ENCODE assay signal across 9 cellular contexts in genomic region chr18:63162271-63163014, GRCh38.
DNase-seq lines count a peak whose midpoint lies in the region; ATAC-seq and TF ChIP-seq lines count a peak whose summit lies in the region.
"Had no signal": no experiment of that assay in that cellular context is flagged by ENCODE, and none has a peak within 500 bp of the region (broad histone marks: within the 10 kb centered on the region; RNA-seq: fewer than 3 reads in every experiment).

No MANE protein-coding gene starts in this region.

- H3K27me3 ChIP-seq in right atrium auricular region: no peaks in the 10 kb centered on the region

- DNase-seq in DMS53 (lab: John Stamatoyannopoulos, UW) (peak; percentile 40), DMS53 treated with DMSO at 0.1 percent for 48 hours (lab: John Stamatoyannopoulos, UW; ENCODE audit: unreplicated experiment) (no peak), right atrium auricular region (ENCODE audit: low spot score) (no peak), retina (no peak), SK-N-DZ (ENCODE audit: low spot score) (no peak)
- peak; percentile 51 for DNase-seq in activated CD4-positive, CD25-positive, alpha-beta regulatory T cell treated with anti-CD3 and anti-CD28 coated beads, Interleukin-2, amount 50 U/mL, for 72 hours

- no peaks in the 10 kb centered on the region for H3K9me3 ChIP-seq in right atrium auricular region

- peak; percentile 26 for ATAC-seq in HG02981 (IDR thresholded peaks at IDR 0.05; ENCODE audit: unreplicated experiment)

- no peak overlapping the region for H3K4me3 ChIP-seq in right atrium auricular region
- H3K4me3 ChIP-seq in urinary bladder (ENCODE audit: low read depth, low read length): no peak overlapping the region

- H3K27ac ChIP-seq in right atrium auricular region (peak overlapping the region; percentile 59 to 72), urinary bladder (ENCODE audit: low read depth) (peak overlapping the region; percentile 64)
- H3K27ac ChIP-seq: 22Rv1 had no signal

- 80% methylated on average over 7 of the region's 7 CpGs for WGBS in urinary bladder

- H3K4me1 ChIP-seq in right atrium auricular region: peaks cover 0 to 26% of the 10 kb centered on the region in 2 donors
- H3K4me1 ChIP-seq in urinary bladder (ENCODE audit: insufficient read depth): peaks cover 4% of the 10 kb centered on the region

- H3K36me3 ChIP-seq in right atrium auricular region: no peaks in the 10 kb centered on the region
- no peaks in the 10 kb centered on the region for H3K36me3 ChIP-seq in urinary bladder (ENCODE audit: insufficient read depth)

- no peak for TF ChIP-seq CTCF in right atrium auricular region (IDR thresholded peaks at IDR 0.05)

Comparison
In these comparisons a context has a peak if more than half of its experiments do, and no peak if none do; other contexts are left out.
1. DNase-seq: peak in DMS53 (single experiment) and activated CD4-positive, CD25-positive, alpha-beta regulatory T cell treated with anti-CD3 and anti-CD28 coated beads, Interleukin-2, amount 50 U/mL, for 72 hours (single experiment); none in DMS53 treated with DMSO at 0.1 percent for 48 hours (single experiment), right atrium auricular region (single experiment), retina (single experiment) and SK-N-DZ (single experiment).